ENCODE assay signal across 37 cellular contexts in genomic region chr12:110796952-110797351, GRCh38. TPM values are rescaled to one million over a fixed set of nuclear protein-coding genes. Genes with fewer than 3 reads are reported as not detected.
DNase-seq lines count a peak whose midpoint lies in the region; ATAC-seq, FAIRE-seq and TF ChIP-seq lines count a peak whose summit lies in the region.
"Had no signal": no experiment of that assay in that cellular context is flagged by ENCODE, and none has a peak within 500 bp of the region (broad histone marks: within the 10 kb centered on the region; RNA-seq: fewer than 3 reads in every experiment).

No MANE protein-coding gene starts in this region.

- H2AFZ ChIP-seq in neuronal stem cell (ENCODE audit: low read length) (no peak overlapping the region), MM.1S (ENCODE audit: low read length) (no peak overlapping the region)

- H3K9ac ChIP-seq in neuronal stem cell (ENCODE audit: low read depth, low read length, poor library complexity) (no peak overlapping the region), MM.1S (ENCODE audit: low read length) (no peak overlapping the region)
- H3K9ac ChIP-seq: BLaER1 treated with 17β-estradiol and CSF1 and Interleukin-3, amounts not matched to agents 10 nM and 100 nM had no signal

- no peaks in the 10 kb centered on the region for H3K9me2 ChIP-seq in MM.1S (replicated peaks; ENCODE audit: insufficient read depth, low read length)

- H3K23ac ChIP-seq in neuronal stem cell (ENCODE audit: low read depth, low read length, poor library complexity) = no peak overlapping the region

- no peak overlapping the region for H3K14ac ChIP-seq in neuronal stem cell (ENCODE audit: low read length)

- H3K27ac ChIP-seq in neuronal stem cell (replicated peaks; ENCODE audit: low read length) (no peak overlapping the region), prostate gland (no peak overlapping the region), MM.1S (ENCODE audit: low read length) (no peak overlapping the region)
- H3K27ac ChIP-seq: BLaER1 treated with 17β-estradiol and CSF1 and Interleukin-3, amounts not matched to agents 10 nM and 100 nM; lower lobe of right lung; pancreas; spleen; upper lobe of left lung; VCaP had no signal

- DNase-seq in H54 (ENCODE audit: insufficient read length, low spot score) (peak; percentile 21), MG63 (peak; percentile 68), bronchial epithelial cell (ENCODE audit: low read depth) (peak; percentile 78), neuronal stem cell (ENCODE audit: low spot score) (no peak), NCI-H1436 treated with DMSO at 0.1 percent for 48 hours (lab: John Stamatoyannopoulos, UW) (no peak), prostate gland (ENCODE audit: low spot score) (no peak), MM.1S (no peak)
- DNase-seq: activated CD4-positive, alpha-beta T cell treated with anti-CD3 and anti-CD28 coated beads for 48 hours; activated CD8-positive, alpha-beta memory T cell treated with anti-CD3 and anti-CD28 coated beads for 24 hours; activated gamma-delta T cell; activated naive CD8-positive, alpha-beta T cell treated with anti-CD3 and anti-CD28 coated beads, Interleukin-2, amount 50 U/mL, for 24 hours; dermis blood vessel endothelial cell; DMS53; GDM1; H9; Kasumi-1; kidney; lower lobe of right lung; NCI-H2081; NCI-H226; pancreas; right cardiac atrium; SHP77 treated with DMSO at 0.1 percent for 48 hours; spleen; stimulated activated CD4-positive, alpha-beta T cell treated with anti-CD3 and anti-CD28 coated beads, Interleukin-2, amount 100 ng/mL, for 48 hours; substantia nigra; upper lobe of left lung had no signal

- no peak overlapping the region for H2BK5ac ChIP-seq in neuronal stem cell (ENCODE audit: low read length)

- H2BK120ac ChIP-seq in neuronal stem cell (ENCODE audit: low read depth, low read length) = no peak overlapping the region

- H2BK15ac ChIP-seq in neuronal stem cell (ENCODE audit: low read length) = no peak overlapping the region

- no peak overlapping the region for H2BK12ac ChIP-seq in neuronal stem cell (ENCODE audit: low read length)

- no peaks in the 10 kb centered on the region for H3K79me1 ChIP-seq in neuronal stem cell (ENCODE audit: low read depth, low read length)

- H3F3A ChIP-seq in MM.1S (ENCODE audit: insufficient read depth, low read length) = no peaks in the 10 kb centered on the region

- no peak overlapping the region for H4K91ac ChIP-seq in neuronal stem cell (ENCODE audit: low read depth, low read length, poor library complexity)

- H3K4me2 ChIP-seq in neuronal stem cell (ENCODE audit: insufficient read depth, low read length, poor library complexity, severe bottlenecking) (no peak overlapping the region), MM.1S (ENCODE audit: low read depth, low read length) (no peak overlapping the region)
- H3K4me2 ChIP-seq: BLaER1 treated with 17β-estradiol and CSF1 and Interleukin-3, amounts not matched to agents 10 nM and 100 nM had no signal

- TF ChIP-seq POLR2A in H54 (IDR thresholded peaks at IDR 0.05; ENCODE audit: low read depth, low read length) (no peak), prostate gland (IDR thresholded peaks at IDR 0.05) (no peak)

- no peaks in the 10 kb centered on the region for H3K36me3 ChIP-seq in MG63
- H3K36me3 ChIP-seq in bronchial epithelial cell (ENCODE audit: control insufficient read depth, insufficient read depth, low read length) = no peaks in the 10 kb centered on the region
- H3K36me3 ChIP-seq in neuronal stem cell (replicated peaks in 1 of 2; ENCODE audit: control insufficient read depth in 2 of 2, insufficient read depth in 2 of 2, low read length in 2 of 2) = no peaks in the 10 kb centered on the region
- no peaks in the 10 kb centered on the region for H3K36me3 ChIP-seq in prostate gland
- no peaks in the 10 kb centered on the region for H3K36me3 ChIP-seq in MM.1S (replicated peaks; ENCODE audit: insufficient read depth, low read length)
- H3K36me3 ChIP-seq: BLaER1 treated with 17β-estradiol and CSF1 and Interleukin-3, amounts not matched to agents 10 nM and 100 nM; lower lobe of right lung; pancreas; spleen; upper lobe of left lung had no signal

- 100% methylated on average over 1 of the region's 8 CpGs; no CpG with 5 or more reads in 1 of the 2 donors for WGBS in neuronal stem cell (ENCODE audit: extremely low coverage in 2 of 2, insufficient read length in 2 of 2, insufficient replicate concordance in 1 of 2), 2 donors
- 92% methylated on average over 8 of the region's 8 CpGs for WGBS in prostate gland

- no peaks in the 10 kb centered on the region for H4K20me1 ChIP-seq in MM.1S (ENCODE audit: insufficient read depth, low read length)
- H4K20me1 ChIP-seq: BLaER1 treated with 17β-estradiol and CSF1 and Interleukin-3, amounts not matched to agents 10 nM and 100 nM had no signal

- H3K18ac ChIP-seq in neuronal stem cell (ENCODE audit: low read length) = peak overlapping the region; percentile 36

- TF ChIP-seq CTCF in bronchial epithelial cell (IDR thresholded peaks at IDR 0.05; ENCODE audit: insufficient read depth, low read length, severe bottlenecking) (no peak), prostate gland (IDR thresholded peaks at IDR 0.05) (no peak), MM.1S (IDR thresholded peaks at IDR 0.05; ENCODE audit: low read length) (no peak)

- no peak overlapping the region for H4K8ac ChIP-seq in neuronal stem cell (ENCODE audit: low read depth, low read length)

- no peaks in the 10 kb centered on the region for H3K79me2 ChIP-seq in MM.1S (ENCODE audit: low read length)

- H3K4ac ChIP-seq in neuronal stem cell (ENCODE audit: low read length) = no peak overlapping the region

- H2AK5ac ChIP-seq in neuronal stem cell (ENCODE audit: low read depth, low read length) = no peak overlapping the region

- H3K9me3 ChIP-seq in MG63 (no peaks in the 10 kb centered on the region; the same call in 1 of the 2 replicates), neuronal stem cell (replicated peaks in 1 of 2; ENCODE audit: control insufficient read depth in 2 of 2, insufficient read depth in 1 of 2, low read depth in 1 of 2, low read length in 2 of 2) (no peaks in the 10 kb centered on the region), prostate gland (no peaks in the 10 kb centered on the region), MM.1S (replicated peaks; ENCODE audit: insufficient read depth, low read length) (no peaks in the 10 kb centered on the region)
- H3K9me3 ChIP-seq: lower lobe of right lung, pancreas had no signal

- no peaks in the 10 kb centered on the region for H3K4me1 ChIP-seq in neuronal stem cell (ENCODE audit: control insufficient read depth in 2 of 2, insufficient read depth in 1 of 2, low read depth in 1 of 2, low read length in 2 of 2)
- no peaks in the 10 kb centered on the region for H3K4me1 ChIP-seq in prostate gland (replicated peaks)
- no peaks in the 10 kb centered on the region for H3K4me1 ChIP-seq in MM.1S (ENCODE audit: low read length)
- H3K4me1 ChIP-seq: BLaER1 treated with 17β-estradiol and CSF1 and Interleukin-3, amounts not matched to agents 10 nM and 100 nM; lower lobe of right lung; pancreas; upper lobe of left lung had no signal

- FAIRE-seq in H54 (lab: Jason Lieb, UNC) (no peak), bronchial epithelial cell (lab: Jason Lieb, UNC) (no peak)
- FAIRE-seq: endometrium, GM19239, HepG2, kidney, pancreas had no signal

- no peaks in the 10 kb centered on the region for H3K27me3 ChIP-seq in MG63
- H3K27me3 ChIP-seq in bronchial epithelial cell (ENCODE audit: control insufficient read depth, insufficient read depth, low read length) = no peaks in the 10 kb centered on the region
- H3K27me3 ChIP-seq in neuronal stem cell (ENCODE audit: control insufficient read depth in 3 of 3, insufficient read depth in 3 of 3, low read depth in 1 of 3, low read length in 3 of 3) = no peaks in the 10 kb centered on the region
- no peaks in the 10 kb centered on the region for H3K27me3 ChIP-seq in prostate gland (replicated peaks; ENCODE audit: insufficient read depth)
- H3K27me3 ChIP-seq in MM.1S (replicated peaks; ENCODE audit: insufficient read depth, low read length) = no peaks in the 10 kb centered on the region
- H3K27me3 ChIP-seq: BLaER1 treated with 17β-estradiol and CSF1 and Interleukin-3, amounts not matched to agents 10 nM and 100 nM; pancreas; spleen; upper lobe of left lung had no signal

- intact Hi-C loops in prostate gland (cut with DNase I) = no loop called here

- H3K4me3 ChIP-seq in MG63 = no peak overlapping the region
- no peak overlapping the region for H3K4me3 ChIP-seq in bronchial epithelial cell (ENCODE audit: low read depth, low read length)
- no peak overlapping the region for H3K4me3 ChIP-seq in neuronal stem cell (ENCODE audit: low read length in 2 of 2)
- H3K4me3 ChIP-seq in prostate gland = no peak overlapping the region
- no peak overlapping the region for H3K4me3 ChIP-seq in MM.1S (ENCODE audit: low read length)
- H3K4me3 ChIP-seq: BLaER1 treated with 17β-estradiol and CSF1 and Interleukin-3, amounts not matched to agents 10 nM and 100 nM; lower lobe of right lung; pancreas; spleen; upper lobe of left lung had no signal

- ATAC-seq in GM18519 (IDR thresholded peaks at IDR 0.05; ENCODE audit: low FRiP score, unreplicated experiment) = no peak
- ATAC-seq: activated naive CD8-positive, alpha-beta T cell treated with anti-CD3 and anti-CD28 coated beads, Interleukin-2, amount 50 U/mL, for 24 hours; HepG2; lower lobe of right lung; natural killer cell treated with Interleukin-12 subunit alpha and Interleukin-12 subunit beta and Interleukin-15 and Interleukin-18, amount 100 ng/mL, for 72 hours; pancreas; right cardiac atrium had no signal

RNA-seq across cellular contexts. Expression of gene CCDC63, which starts 49.8 kb away (rescaled TPM):
- not detected in 2 replicates for total RNA-seq in MG63 (2014; rRNA removed; shearing (Covaris generic); ENCODE audit: low replicate concordance)
- total RNA-seq in bronchial epithelial cell (not detected in 2 replicates), prostate gland (1 to 10 TPM in 1 of 2 donors, not detected in 1; 1.2 TPM)
- 1.3 TPM for polyA plus RNA-seq in neuronal stem cell (2013, experiment 1 of 2)
- polyA plus RNA-seq in neuronal stem cell (2013, experiment 2 of 2) = 1.1 TPM
- total RNA-seq: dermis blood vessel endothelial cell; glomerular endothelial cell; HepG2; kidney; lower lobe of right lung; mononuclear cell; natural killer cell treated with Interleukin-12 subunit alpha and Interleukin-12 subunit beta and Interleukin-15 and Interleukin-18, amount 100 ng/mL, for 72 hours; OCI-LY7; pancreas; right cardiac atrium; spleen; upper lobe of left lung had no signal
- polyA plus RNA-seq: HepG2, pancreas, right cardiac atrium, spleen had no signal

RNA-seq across cellular contexts. Expression of gene PPP1CC, which starts 54.3 kb away (rescaled TPM):
- 118 and 155 TPM in 2 replicates for total RNA-seq in MG63 (2014; rRNA removed; shearing (Covaris generic); ENCODE audit: low replicate concordance)
- total RNA-seq in bronchial epithelial cell (42.8 and 86.6 TPM in 2 replicates), prostate gland (100 to 1,000 TPM in 1 of 2 donors, 10 to 100 TPM in 1; 92.9 to 103 TPM)
- polyA plus RNA-seq in neuronal stem cell (2013, experiment 1 of 2) = 313 TPM
- polyA plus RNA-seq in neuronal stem cell (2013, experiment 2 of 2) = 313 TPM

Comparison
In these comparisons a context has a peak if more than half of its experiments do, and no peak if none do; other contexts are left out.
1. DNase-seq: peak in H54 (single experiment), MG63 (single experiment) and bronchial epithelial cell (single experiment); none in neuronal stem cell (single experiment), NCI-H1436 treated with DMSO at 0.1 percent for 48 hours (single experiment), prostate gland (single experiment) and MM.1S (single experiment).